ENCODE assay signal across 31 cellular contexts in the genomic region with DNA sequence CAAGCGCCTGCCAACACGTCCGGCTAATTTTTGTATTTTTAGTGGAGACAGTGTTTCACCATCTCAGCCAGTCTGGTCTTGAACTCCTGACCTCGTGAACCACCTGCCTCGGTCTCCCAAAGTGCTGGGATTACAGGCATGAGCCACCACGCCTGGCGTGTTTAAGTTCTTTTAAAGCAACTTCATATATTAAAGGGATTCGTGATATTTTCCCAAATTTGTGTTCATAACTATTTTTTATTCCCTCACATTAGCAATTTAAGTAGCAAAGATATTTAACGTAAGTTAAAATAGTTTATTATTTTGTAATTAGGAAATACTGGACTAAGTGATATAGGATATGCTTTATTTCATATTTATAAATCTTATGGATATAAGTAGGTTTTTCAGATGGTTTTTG. TPM values are rescaled to one million over a fixed set of nuclear protein-coding genes. Genes with fewer than 3 reads are reported as not detected.
DNase-seq lines count a peak whose midpoint lies in the region; ATAC-seq, FAIRE-seq and TF ChIP-seq lines count a peak whose summit lies in the region.
"Had no signal": no experiment of that assay in that cellular context is flagged by ENCODE, and none has a peak within 500 bp of the region (broad histone marks: within the 10 kb centered on the region; RNA-seq: fewer than 3 reads in every experiment).

No MANE protein-coding gene starts in this region.

- H3K27ac ChIP-seq in RWPE1 (peak overlapping the region; percentile 18), K562 (ENCODE audit: extremely low read depth, low read depth, low read length) (no peak overlapping the region)
- H3K27ac ChIP-seq: 22Rv1; A549; BLaER1; BLaER1 treated with 17β-estradiol and CSF1 and Interleukin-3, amounts not matched to agents 10 nM and 100 nM; C4-2B had no signal

- 0 out of 4 replicates have a peak overlapping the region, but pooled peaks of 1 of the 2 experiments have one; percentile 3 for H3K9ac ChIP-seq in K562 (ENCODE audit: insufficient read depth in 1 of 2, low read depth in 2 of 2, low read length in 2 of 2)
- H3K9ac ChIP-seq: BLaER1 had no signal

- H3K9me1 ChIP-seq in K562 (ENCODE audit: control insufficient read depth, insufficient read depth, low read length) = no peaks in the 10 kb centered on the region

- H4K20me1 ChIP-seq in K562 (replicated peaks; ENCODE audit: control insufficient read depth, insufficient read depth, low read length) = no peaks in the 10 kb centered on the region; the same call in 1 of the 2 replicates

- H3K36me3 ChIP-seq in K562 (ENCODE audit: control insufficient read depth, insufficient read depth, low read length) = peaks cover 60% of the 10 kb centered on the region

- POLR2A ChIA-PET in RWPE1 (lab: Yijun Ruan, JAX; ENCODE audit: low non-redundant PET) (no interaction called here), K562 (lab: Yijun Ruan, JAX) (interaction anchor here (0.8 to 1.3 kb wide), 2 partner anchors 36 to 49 kb away, joined by 3 to 4 read pairs; no protein-coding TSS in a partner anchor)

- no peak for TF ChIP-seq POLR2A in K562 (conservative IDR thresholded peaks at IDR 0.05)

- CTCF ChIA-PET in RWPE1 (lab: Yijun Ruan, JAX) = no interaction called here
- CTCF ChIA-PET in K562 (lab: Yijun Ruan, JAX; ENCODE audit: low intra/inter-chr PET ratio) = no interaction called here

- no TSS peak for BruUV-seq in K562 (replicated peaks; lab: Mats Ljungman, UMichigan)

- WGBS in K562 (ENCODE audit: insufficient coverage, low coverage, missing lambda C conversion rate) = 93% methylated on average over 9 of the region's 9 CpGs

- no peak overlapping the region for H2AFZ ChIP-seq in K562 (ENCODE audit: low read depth, low read length)

- peaks cover 3 to 20% of the 10 kb centered on the region in 2 experiments; a peak in 4 of 5 replicates for H3K4me1 ChIP-seq in K562 (replicated peaks in 1 of 2; ENCODE audit: control insufficient read depth in 2 of 2, insufficient read depth in 2 of 2, low read length in 2 of 2)
- H3K4me1 ChIP-seq: BE2C had no signal

- no peak overlapping the region for H3K4me2 ChIP-seq in K562 (ENCODE audit: insufficient read depth, low read length)
- H3K4me2 ChIP-seq: A549, BLaER1 had no signal

- in situ Hi-C loops in K562 (cut with MboI) = no loop called here

- FAIRE-seq in K562 (lab: Jason Lieb, UNC) = no peak
- FAIRE-seq: A204.1, A549, D721Med had no signal

- DNase-seq in RWPE1 (ENCODE audit: low spot score) = no peak
- DNase-seq in K562 (ENCODE audit: extremely low read depth in 1 of 4, low spot score in 3 of 4) = no peak
- DNase-seq in KG1 (lab: John Stamatoyannopoulos, UW) = no peak
- DNase-seq in NCI-H1694 treated with DMSO at 0.1 percent for 48 hours (lab: John Stamatoyannopoulos, UW) = no peak
- DNase-seq: 8988T; ACHN; AML-193; BE2C; C1 segment of cervical spinal cord; Caco-2; Calu3; CD4-positive, alpha-beta memory T cell; CD4-positive, alpha-beta T cell; CD4-positive, CD25-positive, alpha-beta regulatory T cell; CD8-positive, alpha-beta memory T cell; CD8-positive, alpha-beta T cell; COR-L47; DMS 273 treated with DMSO at 0.1 percent for 48 hours; DMS153; DMS53; DMS79; DMS79 treated with DMSO at 0.1 percent for 48 hours; DND-41; EL had no signal

- TF ChIP-seq EP300 in K562 (IDR thresholded peaks at IDR 0.05; ENCODE audit: low read length) = no peak

- H3K4me3 ChIP-seq in K562 = no peak overlapping the region
- H3K4me3 ChIP-seq: A549; BLaER1; BLaER1 treated with 17β-estradiol and CSF1 and Interleukin-3, amounts not matched to agents 10 nM and 100 nM had no signal

- peaks cover 48% of the 10 kb centered on the region for H3K79me2 ChIP-seq in K562 (ENCODE audit: control insufficient read depth, insufficient read depth, low read length)

- TF ChIP-seq RAD21 in K562 (CRISPR knock-in tag; conservative IDR thresholded peaks at IDR 0.05 in 1 of 2, IDR thresholded peaks at IDR 0.05 in 1 of 2) = no peak

- no peak for ATAC-seq in K562
- ATAC-seq: A549; CD8-positive, alpha-beta T cell had no signal

- no peaks in the 10 kb centered on the region for H3K9me3 ChIP-seq in K562 (replicated peaks; ENCODE audit: control insufficient read depth, insufficient read depth, low read depth, low read length)
- H3K9me3 ChIP-seq: A549, BE2C, Caco-2 had no signal

- intact Hi-C loops in K562 (cut with micrococcal nuclease) = no loop called here

- no peaks in the 10 kb centered on the region for H3K27me3 ChIP-seq in K562 (ENCODE audit: control insufficient read depth in 2 of 2, insufficient read depth in 2 of 2, low read length in 2 of 2)
- H3K27me3 ChIP-seq: BE2C; BLaER1; BLaER1 treated with 17β-estradiol and CSF1 and Interleukin-3, amounts not matched to agents 10 nM and 100 nM had no signal

- TF ChIP-seq CTCF in RWPE1 (conservative IDR thresholded peaks at IDR 0.05; ENCODE audit: low read depth) = no peak
- no peak for TF ChIP-seq CTCF in K562 (IDR thresholded peaks at IDR 0.05 in 2 of 3, conservative IDR thresholded peaks at IDR 0.05 in 1 of 3; ENCODE audit: insufficient read depth in 2 of 3, low read depth in 1 of 3, low read length in 3 of 3)

TF ChIP-seq in K562, 482 proteins besides CTCF, POLR2A, EP300 and RAD21 (continues in another document):
- TF ChIP-seq, protein P1, sequence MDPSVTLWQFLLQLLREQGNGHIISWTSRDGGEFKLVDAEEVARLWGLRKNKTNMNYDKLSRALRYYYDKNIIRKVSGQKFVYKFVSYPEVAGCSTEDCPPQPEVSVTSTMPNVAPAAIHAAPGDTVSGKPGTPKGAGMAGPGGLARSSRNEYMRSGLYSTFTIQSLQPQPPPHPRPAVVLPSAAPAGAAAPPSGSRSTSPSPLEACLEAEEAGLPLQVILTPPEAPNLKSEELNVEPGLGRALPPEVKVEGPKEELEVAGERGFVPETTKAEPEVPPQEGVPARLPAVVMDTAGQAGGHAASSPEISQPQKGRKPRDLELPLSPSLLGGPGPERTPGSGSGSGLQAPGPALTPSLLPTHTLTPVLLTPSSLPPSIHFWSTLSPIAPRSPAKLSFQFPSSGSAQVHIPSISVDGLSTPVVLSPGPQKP (CRISPR knock-in tag; IDR thresholded peaks at IDR 0.05) = no peak
- TF ChIP-seq ZNF354B (CRISPR knock-in tag; IDR thresholded peaks at IDR 0.05) = no peak

RNA-seq across cellular contexts. Expression of gene SPG7, which starts 4.2 kb away (rescaled TPM):
- 538 and 821 TPM in 2 replicates for total RNA-seq in K562 (2011; cell fraction: chromatin; rRNA removed; ENCODE audit: low replicate concordance)
- total RNA-seq in K562 (2011; cell fraction: nucleolus; rRNA removed) = 360 and 372 TPM in 2 replicates
- 370 and 431 TPM in 2 replicates for total RNA-seq in K562 (2011; cell fraction: nucleoplasm; rRNA removed)
- total RNA-seq in K562 (2014; rRNA removed) = 67.4 and 136 TPM in 2 replicates
- total RNA-seq in K562 (2014; rRNA removed; fragmentation: Illumina TruSeq; extraction: Trizol) = 37.3 and 41.2 TPM in 2 replicates
- total RNA-seq in K562 (2015; rRNA removed; fragmentation: Illumina TruSeq; extraction: Trizol) = 51.9 and 55.5 TPM in 2 replicates
- total RNA-seq in K562 (2021) = 74.8 and 75.4 TPM in 2 replicates
- polyA plus RNA-seq in K562 (2011; rRNA removed) = 44.2 and 53.2 TPM in 2 replicates
- polyA plus RNA-seq in K562 (2011; cell fraction: cytosol; rRNA removed) = 33.7 and 35.7 TPM in 2 replicates
- 243 and 279 TPM in 2 replicates for polyA plus RNA-seq in K562 (2011; cell fraction: nucleus; rRNA removed)
- 41.5 and 49.6 TPM in 2 replicates for polyA plus RNA-seq in K562 (2012)
- 49.2 and 49.4 TPM in 2 replicates for polyA plus RNA-seq in K562 (2014; fragmentation: Illumina TruSeq; extraction: Trizol)
- 1 to 10 TPM; 5.8 to 7.0 TPM for polyA plus RNA-seq in K562 (2014; fragmentation: Nextera tagmentation; extraction: Ambion mirVana)
- 62.6 and 89.1 TPM in 2 replicates for polyA plus RNA-seq in K562 (2014; rRNA removed)
- polyA minus RNA-seq in K562 (2011; rRNA and poly(A)+ RNA removed) = 44.3 and 53.3 TPM in 2 replicates
- 30.5 and 50.1 TPM in 2 replicates for polyA minus RNA-seq in K562 (2011; cell fraction: cytosol; rRNA and poly(A)+ RNA removed)
- 79.4 and 87.9 TPM in 2 replicates for polyA minus RNA-seq in K562 (2011; cell fraction: nucleus; rRNA and poly(A)+ RNA removed)

RNA-seq across cellular contexts. Expression of gene ANKRD11, which starts 22.1 kb away (rescaled TPM):
- total RNA-seq in K562 (2011; cell fraction: chromatin; rRNA removed; ENCODE audit: low replicate concordance) = 521 and 557 TPM in 2 replicates
- 219 and 271 TPM in 2 replicates for total RNA-seq in K562 (2011; cell fraction: nucleolus; rRNA removed)
- total RNA-seq in K562 (2011; cell fraction: nucleoplasm; rRNA removed) = 280 and 307 TPM in 2 replicates
- total RNA-seq in K562 (2014; rRNA removed) (49.2 and 58.7 TPM in 2 replicates), K562 (2014; rRNA removed; fragmentation: Illumina TruSeq; extraction: Trizol) (25.4 and 31.7 TPM in 2 replicates), K562 (2015; rRNA removed; fragmentation: Illumina TruSeq; extraction: Trizol) (26.9 and 27.6 TPM in 2 replicates), K562 (2021) (114 and 126 TPM in 2 replicates)
- polyA plus RNA-seq in K562 (2011; rRNA removed) (24.1 and 24.5 TPM in 2 replicates), K562 (2014; fragmentation: Illumina TruSeq; extraction: Trizol) (41.9 and 66.8 TPM in 2 replicates), K562 (2014; fragmentation: Nextera tagmentation; extraction: Ambion mirVana) (1 to 10 TPM; 4.7 to 5.4 TPM), K562 (2014; rRNA removed) (75.6 and 83.7 TPM in 2 replicates)
- 24.1 and 43.3 TPM in 2 replicates for polyA plus RNA-seq in K562 (2011; cell fraction: cytosol; rRNA removed)
- polyA plus RNA-seq in K562 (2011; cell fraction: nucleus; rRNA removed) = 82.4 and 115 TPM in 2 replicates
- polyA plus RNA-seq in K562 (2012) = 58.0 and 101 TPM in 2 replicates
- 22.7 and 27.7 TPM in 2 replicates for polyA minus RNA-seq in K562 (2011; rRNA and poly(A)+ RNA removed)
- polyA minus RNA-seq in K562 (2011; cell fraction: cytosol; rRNA and poly(A)+ RNA removed) = 41.4 and 57.3 TPM in 2 replicates
- polyA minus RNA-seq in K562 (2011; cell fraction: nucleus; rRNA and poly(A)+ RNA removed) = 37.2 and 51.5 TPM in 2 replicates

RNA-seq across cellular contexts. Expression of gene RPL13, which starts 48.0 kb away (rescaled TPM):
- 190 and 375 TPM in 2 replicates for total RNA-seq in K562 (2011; cell fraction: chromatin; rRNA removed; ENCODE audit: low replicate concordance)
- total RNA-seq in K562 (2011; cell fraction: nucleolus; rRNA removed) = 1,145 and 1,282 TPM in 2 replicates
- total RNA-seq in K562 (2011; cell fraction: nucleoplasm; rRNA removed) = 741 and 1,472 TPM in 2 replicates
- 6,042 and 8,261 TPM in 2 replicates for total RNA-seq in K562 (2014; rRNA removed)
- 916 and 1,208 TPM in 2 replicates for total RNA-seq in K562 (2014; rRNA removed; fragmentation: Illumina TruSeq; extraction: Trizol)
- total RNA-seq in K562 (2015; rRNA removed; fragmentation: Illumina TruSeq; extraction: Trizol) = 2,074 and 2,169 TPM in 2 replicates
- total RNA-seq in K562 (2021) = 2,859 and 3,283 TPM in 2 replicates
- 1,633 and 2,887 TPM in 2 replicates for polyA plus RNA-seq in K562 (2011; rRNA removed)
- 3,426 and 8,334 TPM in 2 replicates for polyA plus RNA-seq in K562 (2011; cell fraction: cytosol; rRNA removed)
- polyA plus RNA-seq in K562 (2011; cell fraction: nucleus; rRNA removed) = 2,104 and 2,686 TPM in 2 replicates
- polyA plus RNA-seq in K562 (2012) = 2,765 and 5,488 TPM in 2 replicates
- 1,258 and 1,518 TPM in 2 replicates for polyA plus RNA-seq in K562 (2014; fragmentation: Illumina TruSeq; extraction: Trizol)
- polyA plus RNA-seq in K562 (2014; fragmentation: Nextera tagmentation; extraction: Ambion mirVana) = 100 to 1,000 TPM; 227 to 348 TPM
- polyA plus RNA-seq in K562 (2014; rRNA removed) = 4,293 and 4,381 TPM in 2 replicates
- 413 and 474 TPM in 2 replicates for polyA minus RNA-seq in K562 (2011; rRNA and poly(A)+ RNA removed)
- 1,370 and 2,343 TPM in 2 replicates for polyA minus RNA-seq in K562 (2011; cell fraction: cytosol; rRNA and poly(A)+ RNA removed)
- 505 and 641 TPM in 2 replicates for polyA minus RNA-seq in K562 (2011; cell fraction: nucleus; rRNA and poly(A)+ RNA removed)
